ENCODE assay signal across 1 cellular context in genomic region chr7:77798394-77799077, GRCh38.
TF ChIP-seq lines count a peak whose summit lies in the region.

Gene PHTF2 (plus strand): TSS chr7:77798773.
Gene TMEM60 (minus strand): TSS chr7:77798434. CDS start chr7:77794373, 4,061 bp downstream.

TF ChIP-seq in HepG2, 621 proteins besides CTCF, POLR2A, EP300 and RAD21 (continued from another document and continues in another):
- TF ChIP-seq ZBTB2 (CRISPR knock-in tag; IDR thresholded peaks at IDR 0.05; ENCODE audit: low read depth) (peak; percentile 72; the same call in 1 of the 2 replicates), ZMYM3 (CRISPR knock-in tag; IDR thresholded peaks at IDR 0.05) (no peak), NKX3-1 (CRISPR knock-in tag; IDR thresholded peaks at IDR 0.05) (no peak), TEAD2 (CRISPR knock-in tag; IDR thresholded peaks at IDR 0.05) (no peak), ZNF501 (CRISPR knock-in tag; IDR thresholded peaks at IDR 0.05) (peak; percentile 48; the same call in 1 of the 2 replicates), ZNF816 (CRISPR knock-in tag; IDR thresholded peaks at IDR 0.05; ENCODE audit: borderline replicate concordance) (peak; percentile 33; the same call in 1 of the 2 replicates), ZNF770 (CRISPR knock-in tag; IDR thresholded peaks at IDR 0.05) (peak; percentile 73), ZKSCAN1 (IDR thresholded peaks at IDR 0.05; ENCODE audit: low read length) (no peak), CEBPG (CRISPR knock-in tag; IDR thresholded peaks at IDR 0.05) (0 out of 2 replicates have a peak, but pooled peaks have one; percentile 25), ZNF281 (CRISPR knock-in tag; IDR thresholded peaks at IDR 0.05; ENCODE audit: borderline replicate concordance) (peak; percentile 94), ZNF326 (CRISPR knock-in tag; IDR thresholded peaks at IDR 0.05; ENCODE audit: borderline replicate concordance) (no peak), ZNF230 (CRISPR knock-in tag; IDR thresholded peaks at IDR 0.05) (peak; percentile 51; the same call in 1 of the 2 replicates), SSRP1 (CRISPR knock-in tag; IDR thresholded peaks at IDR 0.05) (no peak), ZBTB7A (CRISPR knock-in tag; IDR thresholded peaks at IDR 0.05) (no peak), ZNF761 (CRISPR knock-in tag; conservative IDR thresholded peaks at IDR 0.05) (peak; percentile 85), ZNF674 (CRISPR knock-in tag; IDR thresholded peaks at IDR 0.05; ENCODE audit: low read depth) (0 out of 2 replicates have a peak, but pooled peaks have one; percentile 18), ZFP36L1 (CRISPR knock-in tag; IDR thresholded peaks at IDR 0.05) (no peak), ZNF660 (CRISPR knock-in tag; IDR thresholded peaks at IDR 0.05; ENCODE audit: borderline replicate concordance, low read depth) (no peak), TP53 (CRISPR knock-in tag; conservative IDR thresholded peaks at IDR 0.05) (no peak), SMAD1 (CRISPR knock-in tag; IDR thresholded peaks at IDR 0.05; ENCODE audit: borderline replicate concordance, low read depth) (no peak), ZNF563 (CRISPR knock-in tag; IDR thresholded peaks at IDR 0.05) (no peak; the same call in 1 of the 2 replicates), ZNF24 (IDR thresholded peaks at IDR 0.05) (no peak), BHLHE40 (IDR thresholded peaks at IDR 0.05; ENCODE audit: low read length) (no peak), RAD51 (IDR thresholded peaks at IDR 0.05; ENCODE audit: borderline replicate concordance) (no peak), BRD4 (CRISPR knock-in tag; IDR thresholded peaks at IDR 0.05) (no peak), PLSCR1 (CRISPR knock-in tag; IDR thresholded peaks at IDR 0.05; ENCODE audit: borderline replicate concordance) (no peak), RERE (CRISPR knock-in tag; IDR thresholded peaks at IDR 0.05; ENCODE audit: low read depth) (no peak), ZNF251 (CRISPR knock-in tag; IDR thresholded peaks at IDR 0.05) (no peak), HES4 (CRISPR knock-in tag; IDR thresholded peaks at IDR 0.05; ENCODE audit: borderline replicate concordance) (0 out of 2 replicates have a peak, but pooled peaks have one; percentile 70), HNRNPL (IDR thresholded peaks at IDR 0.05; ENCODE audit: low read depth, low read length) (0 out of 2 replicates have a peak, but pooled peaks have one; percentile 50), RELA (CRISPR knock-in tag; IDR thresholded peaks at IDR 0.05) (no peak), STAT6 (CRISPR knock-in tag; IDR thresholded peaks at IDR 0.05; ENCODE audit: borderline replicate concordance) (no peak), ZNF232 (CRISPR knock-in tag; IDR thresholded peaks at IDR 0.05; ENCODE audit: borderline replicate concordance) (no peak), ZNF350 (CRISPR knock-in tag; IDR thresholded peaks at IDR 0.05; ENCODE audit: borderline replicate concordance, low read depth) (no peak; the same call in 1 of the 2 replicates), SRSF9 (IDR thresholded peaks at IDR 0.05; ENCODE audit: borderline replicate concordance, insufficient read depth, low read depth, low read length, poor library complexity, severe bottlenecking) (no peak), ZNF564 (CRISPR knock-in tag; IDR thresholded peaks at IDR 0.05) (no peak; the same call in 1 of the 2 replicates), FOXA3 (CRISPR knock-in tag; IDR thresholded peaks at IDR 0.05) (peak; percentile 25; the same call in 1 of the 2 replicates), TARDBP (CRISPR knock-in tag; IDR thresholded peaks at IDR 0.05) (peak; percentile 52; the same call in 1 of the 2 replicates), ZBTB7B (CRISPR knock-in tag; IDR thresholded peaks at IDR 0.05) (no peak), MATR3 (CRISPR knock-in tag; IDR thresholded peaks at IDR 0.05) (no peak), HOMEZ (CRISPR knock-in tag; IDR thresholded peaks at IDR 0.05; ENCODE audit: low read depth) (0 out of 2 replicates have a peak, but pooled peaks have one; percentile 46), RFX1 (IDR thresholded peaks at IDR 0.05) (no peak), ZNF879 (CRISPR knock-in tag; IDR thresholded peaks at IDR 0.05) (0 out of 2 replicates have a peak, but pooled peaks have one; percentile 35), DR1 (CRISPR knock-in tag; IDR thresholded peaks at IDR 0.05) (peak; percentile 74), ZNF792 (CRISPR knock-in tag; IDR thresholded peaks at IDR 0.05) (peak; percentile 62), ARNT (IDR thresholded peaks at IDR 0.05) (no peak), ZNF138 (CRISPR knock-in tag; IDR thresholded peaks at IDR 0.05; ENCODE audit: low read depth) (no peak), TBX2 (CRISPR knock-in tag; IDR thresholded peaks at IDR 0.05; ENCODE audit: borderline replicate concordance) (peak; percentile 63), ZNF496 (CRISPR knock-in tag; IDR thresholded peaks at IDR 0.05; ENCODE audit: insufficient replicate concordance) (no peak), MIER2 (CRISPR knock-in tag; IDR thresholded peaks at IDR 0.05) (no peak)
